In the genomic region with DNA sequence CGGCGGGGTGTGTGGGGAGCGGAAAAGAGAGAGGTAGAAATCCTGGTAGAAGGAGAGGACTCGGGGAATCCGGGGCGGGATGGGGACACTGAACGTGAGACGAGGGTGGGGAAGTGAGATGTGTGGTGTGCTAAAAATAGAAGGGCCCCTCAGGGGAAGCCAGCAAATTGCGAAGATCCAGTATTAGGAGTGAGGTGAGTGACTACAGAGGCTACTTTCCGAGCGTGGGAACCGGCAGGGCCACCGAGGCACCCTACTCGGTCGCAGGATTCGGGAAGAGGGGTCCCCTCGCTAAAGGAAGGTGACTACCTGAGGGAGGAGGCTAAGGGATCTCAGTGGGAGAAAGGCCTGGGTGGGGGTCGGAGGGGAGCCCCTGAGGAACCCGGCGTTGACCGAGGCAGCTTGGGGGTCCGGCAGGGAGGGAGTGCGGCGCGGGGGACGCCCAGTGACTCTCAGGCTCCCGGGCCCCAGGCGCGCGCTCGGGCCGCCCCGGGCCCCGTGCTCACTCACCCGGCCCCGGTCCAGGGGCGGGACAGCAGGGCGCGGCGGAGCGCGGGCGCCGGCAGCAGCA, we compare ENCODE assay signal across 1 cellular context.
TF ChIP-seq lines count a peak whose summit lies in the region.

No MANE protein-coding gene starts in this region.

TF ChIP-seq in liver, 16 proteins besides CTCF, POLR2A, EP300 and RAD21 (continued from another document):
- TF ChIP-seq, protein P1, sequence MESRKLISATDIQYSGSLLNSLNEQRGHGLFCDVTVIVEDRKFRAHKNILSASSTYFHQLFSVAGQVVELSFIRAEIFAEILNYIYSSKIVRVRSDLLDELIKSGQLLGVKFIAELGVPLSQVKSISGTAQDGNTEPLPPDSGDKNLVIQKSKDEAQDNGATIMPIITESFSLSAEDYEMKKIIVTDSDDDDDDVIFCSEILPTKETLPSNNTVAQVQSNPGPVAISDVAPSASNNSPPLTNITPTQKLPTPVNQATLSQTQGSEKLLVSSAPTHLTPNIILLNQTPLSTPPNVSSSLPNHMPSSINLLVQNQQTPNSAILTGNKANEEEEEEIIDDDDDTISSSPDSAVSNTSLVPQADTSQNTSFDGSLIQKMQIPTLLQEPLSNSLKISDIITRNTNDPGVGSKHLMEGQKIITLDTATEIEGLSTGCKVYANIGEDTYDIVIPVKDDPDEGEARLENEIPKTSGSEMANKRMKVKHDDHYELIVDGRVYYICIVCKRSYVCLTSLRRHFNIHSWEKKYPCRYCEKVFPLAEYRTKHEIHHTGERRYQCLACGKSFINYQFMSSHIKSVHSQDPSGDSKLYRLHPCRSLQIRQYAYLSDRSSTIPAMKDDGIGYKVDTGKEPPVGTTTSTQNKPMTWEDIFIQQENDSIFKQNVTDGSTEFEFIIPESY (IDR thresholded peaks at IDR 0.05) = no peak
- TF ChIP-seq JUND (IDR thresholded peaks at IDR 0.05) = no peak
- TF ChIP-seq YY1 (IDR thresholded peaks at IDR 0.05) = no peak
TF ChIP-seq in liver: peak in this region for 0.
